Comparison of ENCODE assay signal across 17 cellular contexts in genomic region chr2:224363281-224363680, GRCh38. TPM values are rescaled to one million over a fixed set of nuclear protein-coding genes. Genes with fewer than 3 reads are reported as not detected.
"Had no signal": no experiment of that assay in that cellular context is flagged by ENCODE, and none has a peak within 500 bp of the region (broad histone marks: within the 10 kb centered on the region; RNA-seq: fewer than 3 reads in every experiment).

No MANE protein-coding gene starts in this region.

- H3K27ac ChIP-seq: right atrium auricular region, tibial nerve, vagina had no signal

- H3K9me3 ChIP-seq: esophagus squamous epithelium, right atrium auricular region, tibial nerve, vagina had no signal

- ATAC-seq: activated CD8-positive, alpha-beta T cell treated with anti-CD3 and anti-CD28 coated beads for 36 hours; activated naive CD8-positive, alpha-beta T cell treated with anti-CD3 and anti-CD28 coated beads, Interleukin-2, amount 50 U/mL, for 24 hours; left lobe of liver had no signal

- H3K4me1 ChIP-seq: foreskin keratinocyte, right atrium auricular region, tibial nerve, vagina had no signal

- DNase-seq: activated CD4-positive, alpha-beta T cell treated with anti-CD3 and anti-CD28 coated beads, Interleukin-2, amount 10 ng/mL, durations not matched to agents 24 days and 14 days; activated CD8-positive, alpha-beta T cell treated with anti-CD3 and anti-CD28 coated beads for 36 hours; activated naive CD4-positive, alpha-beta T cell treated with anti-CD3 and anti-CD28 coated beads for 36 hours; activated naive CD8-positive, alpha-beta T cell treated with anti-CD3 and anti-CD28 coated beads, Interleukin-2, amount 50 U/mL, for 24 hours; activated T-cell treated with anti-CD3 and anti-CD28 coated beads, Interleukin-2, amount 50 U/mL, for 24 hours; effector CD4-positive, alpha-beta T cell; esophagus squamous epithelium; occipital lobe; stimulated activated CD4-positive, alpha-beta T cell treated with anti-CD3 and anti-CD28 coated beads, Interleukin-2, amount 100 ng/mL, for 48 hours had no signal

- H3K36me3 ChIP-seq: esophagus squamous epithelium, right atrium auricular region, tibial nerve, vagina had no signal

- H3K4me3 ChIP-seq: esophagus squamous epithelium, lung, right atrium auricular region, tibial nerve, vagina had no signal

- H3K27me3 ChIP-seq: esophagus squamous epithelium, foreskin keratinocyte, right atrium auricular region, tibial nerve, vagina had no signal

RNA-seq across cellular contexts. Expression of gene FAM124B, which starts 38.6 kb away (rescaled TPM):
- total RNA-seq: foreskin keratinocyte, mesothelial cell of epicardium had no signal
- polyA plus RNA-seq: foreskin keratinocyte, neural cell had no signal
